ENCODE assay signal across 2 cellular contexts in the genomic region with DNA sequence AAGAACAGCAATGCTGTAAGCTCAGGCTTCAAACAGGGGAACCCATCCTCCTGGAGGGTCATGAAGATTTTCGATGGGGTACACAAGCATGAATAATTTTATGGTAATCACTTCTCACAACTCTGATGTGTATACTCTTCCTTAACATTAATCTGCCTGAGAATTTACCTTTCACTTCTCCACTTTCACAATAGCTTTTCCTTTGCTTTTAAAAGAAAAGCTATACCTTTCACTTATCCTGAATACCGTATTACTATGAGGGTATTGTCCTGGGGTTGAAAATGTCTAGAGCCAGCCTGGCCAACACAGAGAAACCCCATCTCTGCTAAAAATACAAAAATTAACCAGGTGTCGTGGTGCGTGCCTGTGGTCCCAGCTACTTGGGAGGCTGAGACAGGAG.
TF ChIP-seq lines count a peak whose summit lies in the region.

No MANE protein-coding gene starts in this region.

TF ChIP-seq in HepG2, 621 proteins besides CTCF, POLR2A, EP300 and RAD21:
- TF ChIP-seq, protein P1, sequence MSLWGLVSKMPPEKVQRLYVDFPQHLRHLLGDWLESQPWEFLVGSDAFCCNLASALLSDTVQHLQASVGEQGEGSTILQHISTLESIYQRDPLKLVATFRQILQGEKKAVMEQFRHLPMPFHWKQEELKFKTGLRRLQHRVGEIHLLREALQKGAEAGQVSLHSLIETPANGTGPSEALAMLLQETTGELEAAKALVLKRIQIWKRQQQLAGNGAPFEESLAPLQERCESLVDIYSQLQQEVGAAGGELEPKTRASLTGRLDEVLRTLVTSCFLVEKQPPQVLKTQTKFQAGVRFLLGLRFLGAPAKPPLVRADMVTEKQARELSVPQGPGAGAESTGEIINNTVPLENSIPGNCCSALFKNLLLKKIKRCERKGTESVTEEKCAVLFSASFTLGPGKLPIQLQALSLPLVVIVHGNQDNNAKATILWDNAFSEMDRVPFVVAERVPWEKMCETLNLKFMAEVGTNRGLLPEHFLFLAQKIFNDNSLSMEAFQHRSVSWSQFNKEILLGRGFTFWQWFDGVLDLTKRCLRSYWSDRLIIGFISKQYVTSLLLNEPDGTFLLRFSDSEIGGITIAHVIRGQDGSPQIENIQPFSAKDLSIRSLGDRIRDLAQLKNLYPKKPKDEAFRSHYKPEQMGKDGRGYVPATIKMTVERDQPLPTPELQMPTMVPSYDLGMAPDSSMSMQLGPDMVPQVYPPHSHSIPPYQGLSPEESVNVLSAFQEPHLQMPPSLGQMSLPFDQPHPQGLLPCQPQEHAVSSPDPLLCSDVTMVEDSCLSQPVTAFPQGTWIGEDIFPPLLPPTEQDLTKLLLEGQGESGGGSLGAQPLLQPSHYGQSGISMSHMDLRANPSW (CRISPR knock-in tag; IDR thresholded peaks at IDR 0.05; ENCODE audit: borderline replicate concordance) = no peak
- TF ChIP-seq ZNF737 (CRISPR knock-in tag; IDR thresholded peaks at IDR 0.05; ENCODE audit: borderline replicate concordance) (no peak), ZNF713 (CRISPR knock-in tag; IDR thresholded peaks at IDR 0.05) (no peak), MED1 (CRISPR knock-in tag; IDR thresholded peaks at IDR 0.05) (no peak), ZNF253 (CRISPR knock-in tag; IDR thresholded peaks at IDR 0.05; ENCODE audit: borderline replicate concordance) (no peak), NFYC (CRISPR knock-in tag; IDR thresholded peaks at IDR 0.05) (no peak), DPF2 (CRISPR knock-in tag; IDR thresholded peaks at IDR 0.05; ENCODE audit: borderline replicate concordance, low read depth) (no peak), ARNTL (CRISPR knock-in tag; IDR thresholded peaks at IDR 0.05) (no peak), RXRB (CRISPR knock-in tag; IDR thresholded peaks at IDR 0.05; ENCODE audit: borderline replicate concordance) (no peak), TP53 (CRISPR knock-in tag; conservative IDR thresholded peaks at IDR 0.05) (no peak), ASH2L (IDR thresholded peaks at IDR 0.05; ENCODE audit: insufficient read length, low read depth, low read length) (no peak), ZNF496 (CRISPR knock-in tag; IDR thresholded peaks at IDR 0.05; ENCODE audit: insufficient replicate concordance) (no peak), ZNF850 (CRISPR knock-in tag; conservative IDR thresholded peaks at IDR 0.05) (no peak), ZNF263 (CRISPR knock-in tag; IDR thresholded peaks at IDR 0.05) (no peak), PAWR (CRISPR knock-in tag; IDR thresholded peaks at IDR 0.05; ENCODE audit: borderline replicate concordance) (no peak), ZNF17 (CRISPR knock-in tag; IDR thresholded peaks at IDR 0.05) (no peak)
- TF ChIP-seq, protein P2, sequence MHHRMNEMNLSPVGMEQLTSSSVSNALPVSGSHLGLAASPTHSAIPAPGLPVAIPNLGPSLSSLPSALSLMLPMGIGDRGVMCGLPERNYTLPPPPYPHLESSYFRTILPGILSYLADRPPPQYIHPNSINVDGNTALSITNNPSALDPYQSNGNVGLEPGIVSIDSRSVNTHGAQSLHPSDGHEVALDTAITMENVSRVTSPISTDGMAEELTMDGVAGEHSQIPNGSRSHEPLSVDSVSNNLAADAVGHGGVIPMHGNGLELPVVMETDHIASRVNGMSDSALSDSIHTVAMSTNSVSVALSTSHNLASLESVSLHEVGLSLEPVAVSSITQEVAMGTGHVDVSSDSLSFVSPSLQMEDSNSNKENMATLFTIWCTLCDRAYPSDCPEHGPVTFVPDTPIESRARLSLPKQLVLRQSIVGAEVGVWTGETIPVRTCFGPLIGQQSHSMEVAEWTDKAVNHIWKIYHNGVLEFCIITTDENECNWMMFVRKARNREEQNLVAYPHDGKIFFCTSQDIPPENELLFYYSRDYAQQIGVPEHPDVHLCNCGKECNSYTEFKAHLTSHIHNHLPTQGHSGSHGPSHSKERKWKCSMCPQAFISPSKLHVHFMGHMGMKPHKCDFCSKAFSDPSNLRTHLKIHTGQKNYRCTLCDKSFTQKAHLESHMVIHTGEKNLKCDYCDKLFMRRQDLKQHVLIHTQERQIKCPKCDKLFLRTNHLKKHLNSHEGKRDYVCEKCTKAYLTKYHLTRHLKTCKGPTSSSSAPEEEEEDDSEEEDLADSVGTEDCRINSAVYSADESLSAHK (CRISPR knock-in tag; IDR thresholded peaks at IDR 0.05; ENCODE audit: borderline replicate concordance) = no peak
- TF ChIP-seq, protein P3, sequence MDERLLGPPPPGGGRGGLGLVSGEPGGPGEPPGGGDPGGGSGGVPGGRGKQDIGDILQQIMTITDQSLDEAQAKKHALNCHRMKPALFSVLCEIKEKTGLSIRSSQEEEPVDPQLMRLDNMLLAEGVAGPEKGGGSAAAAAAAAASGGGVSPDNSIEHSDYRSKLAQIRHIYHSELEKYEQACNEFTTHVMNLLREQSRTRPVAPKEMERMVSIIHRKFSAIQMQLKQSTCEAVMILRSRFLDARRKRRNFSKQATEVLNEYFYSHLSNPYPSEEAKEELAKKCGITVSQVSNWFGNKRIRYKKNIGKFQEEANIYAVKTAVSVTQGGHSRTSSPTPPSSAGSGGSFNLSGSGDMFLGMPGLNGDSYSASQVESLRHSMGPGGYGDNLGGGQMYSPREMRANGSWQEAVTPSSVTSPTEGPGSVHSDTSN (CRISPR knock-in tag; IDR thresholded peaks at IDR 0.05) = no peak
- TF ChIP-seq, protein P4, sequence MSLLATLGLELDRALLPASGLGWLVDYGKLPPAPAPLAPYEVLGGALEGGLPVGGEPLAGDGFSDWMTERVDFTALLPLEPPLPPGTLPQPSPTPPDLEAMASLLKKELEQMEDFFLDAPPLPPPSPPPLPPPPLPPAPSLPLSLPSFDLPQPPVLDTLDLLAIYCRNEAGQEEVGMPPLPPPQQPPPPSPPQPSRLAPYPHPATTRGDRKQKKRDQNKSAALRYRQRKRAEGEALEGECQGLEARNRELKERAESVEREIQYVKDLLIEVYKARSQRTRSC (CRISPR knock-in tag; IDR thresholded peaks at IDR 0.05; ENCODE audit: low read depth) = no peak
TF ChIP-seq in HepG2: peak in this region for 0.

TF ChIP-seq in K562, 482 proteins besides CTCF, POLR2A, EP300 and RAD21 (continues in another document):
- no peak for TF ChIP-seq SREBF1 (IDR thresholded peaks at IDR 0.05; ENCODE audit: borderline replicate concordance, low read depth, low read length)
- TF ChIP-seq, protein P5, sequence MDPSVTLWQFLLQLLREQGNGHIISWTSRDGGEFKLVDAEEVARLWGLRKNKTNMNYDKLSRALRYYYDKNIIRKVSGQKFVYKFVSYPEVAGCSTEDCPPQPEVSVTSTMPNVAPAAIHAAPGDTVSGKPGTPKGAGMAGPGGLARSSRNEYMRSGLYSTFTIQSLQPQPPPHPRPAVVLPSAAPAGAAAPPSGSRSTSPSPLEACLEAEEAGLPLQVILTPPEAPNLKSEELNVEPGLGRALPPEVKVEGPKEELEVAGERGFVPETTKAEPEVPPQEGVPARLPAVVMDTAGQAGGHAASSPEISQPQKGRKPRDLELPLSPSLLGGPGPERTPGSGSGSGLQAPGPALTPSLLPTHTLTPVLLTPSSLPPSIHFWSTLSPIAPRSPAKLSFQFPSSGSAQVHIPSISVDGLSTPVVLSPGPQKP (CRISPR knock-in tag; IDR thresholded peaks at IDR 0.05) = no peak
- TF ChIP-seq, protein P6, sequence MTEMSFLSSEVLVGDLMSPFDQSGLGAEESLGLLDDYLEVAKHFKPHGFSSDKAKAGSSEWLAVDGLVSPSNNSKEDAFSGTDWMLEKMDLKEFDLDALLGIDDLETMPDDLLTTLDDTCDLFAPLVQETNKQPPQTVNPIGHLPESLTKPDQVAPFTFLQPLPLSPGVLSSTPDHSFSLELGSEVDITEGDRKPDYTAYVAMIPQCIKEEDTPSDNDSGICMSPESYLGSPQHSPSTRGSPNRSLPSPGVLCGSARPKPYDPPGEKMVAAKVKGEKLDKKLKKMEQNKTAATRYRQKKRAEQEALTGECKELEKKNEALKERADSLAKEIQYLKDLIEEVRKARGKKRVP (CRISPR knock-in tag; IDR thresholded peaks at IDR 0.05) = no peak
- TF ChIP-seq, protein P7, sequence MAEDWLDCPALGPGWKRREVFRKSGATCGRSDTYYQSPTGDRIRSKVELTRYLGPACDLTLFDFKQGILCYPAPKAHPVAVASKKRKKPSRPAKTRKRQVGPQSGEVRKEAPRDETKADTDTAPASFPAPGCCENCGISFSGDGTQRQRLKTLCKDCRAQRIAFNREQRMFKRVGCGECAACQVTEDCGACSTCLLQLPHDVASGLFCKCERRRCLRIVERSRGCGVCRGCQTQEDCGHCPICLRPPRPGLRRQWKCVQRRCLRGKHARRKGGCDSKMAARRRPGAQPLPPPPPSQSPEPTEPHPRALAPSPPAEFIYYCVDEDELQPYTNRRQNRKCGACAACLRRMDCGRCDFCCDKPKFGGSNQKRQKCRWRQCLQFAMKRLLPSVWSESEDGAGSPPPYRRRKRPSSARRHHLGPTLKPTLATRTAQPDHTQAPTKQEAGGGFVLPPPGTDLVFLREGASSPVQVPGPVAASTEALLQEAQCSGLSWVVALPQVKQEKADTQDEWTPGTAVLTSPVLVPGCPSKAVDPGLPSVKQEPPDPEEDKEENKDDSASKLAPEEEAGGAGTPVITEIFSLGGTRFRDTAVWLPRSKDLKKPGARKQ (CRISPR knock-in tag; IDR thresholded peaks at IDR 0.05) = no peak
- no peak for TF ChIP-seq KAT7 (CRISPR knock-in tag; IDR thresholded peaks at IDR 0.05; ENCODE audit: borderline replicate concordance)
- no peak for TF ChIP-seq PHF21A (IDR thresholded peaks at IDR 0.05; ENCODE audit: borderline replicate concordance, low read depth)
- TF ChIP-seq ZNF146 (CRISPR knock-in tag; IDR thresholded peaks at IDR 0.05; ENCODE audit: unreplicated experiment) = no peak
- TF ChIP-seq STAG1 (CRISPR knock-in tag; IDR thresholded peaks at IDR 0.05; ENCODE audit: borderline replicate concordance) = no peak
- TF ChIP-seq ZZZ3 (IDR thresholded peaks at IDR 0.05) = no peak
- TF ChIP-seq STAT5B (CRISPR knock-in tag; IDR thresholded peaks at IDR 0.05) = no peak
- TF ChIP-seq, protein P8, sequence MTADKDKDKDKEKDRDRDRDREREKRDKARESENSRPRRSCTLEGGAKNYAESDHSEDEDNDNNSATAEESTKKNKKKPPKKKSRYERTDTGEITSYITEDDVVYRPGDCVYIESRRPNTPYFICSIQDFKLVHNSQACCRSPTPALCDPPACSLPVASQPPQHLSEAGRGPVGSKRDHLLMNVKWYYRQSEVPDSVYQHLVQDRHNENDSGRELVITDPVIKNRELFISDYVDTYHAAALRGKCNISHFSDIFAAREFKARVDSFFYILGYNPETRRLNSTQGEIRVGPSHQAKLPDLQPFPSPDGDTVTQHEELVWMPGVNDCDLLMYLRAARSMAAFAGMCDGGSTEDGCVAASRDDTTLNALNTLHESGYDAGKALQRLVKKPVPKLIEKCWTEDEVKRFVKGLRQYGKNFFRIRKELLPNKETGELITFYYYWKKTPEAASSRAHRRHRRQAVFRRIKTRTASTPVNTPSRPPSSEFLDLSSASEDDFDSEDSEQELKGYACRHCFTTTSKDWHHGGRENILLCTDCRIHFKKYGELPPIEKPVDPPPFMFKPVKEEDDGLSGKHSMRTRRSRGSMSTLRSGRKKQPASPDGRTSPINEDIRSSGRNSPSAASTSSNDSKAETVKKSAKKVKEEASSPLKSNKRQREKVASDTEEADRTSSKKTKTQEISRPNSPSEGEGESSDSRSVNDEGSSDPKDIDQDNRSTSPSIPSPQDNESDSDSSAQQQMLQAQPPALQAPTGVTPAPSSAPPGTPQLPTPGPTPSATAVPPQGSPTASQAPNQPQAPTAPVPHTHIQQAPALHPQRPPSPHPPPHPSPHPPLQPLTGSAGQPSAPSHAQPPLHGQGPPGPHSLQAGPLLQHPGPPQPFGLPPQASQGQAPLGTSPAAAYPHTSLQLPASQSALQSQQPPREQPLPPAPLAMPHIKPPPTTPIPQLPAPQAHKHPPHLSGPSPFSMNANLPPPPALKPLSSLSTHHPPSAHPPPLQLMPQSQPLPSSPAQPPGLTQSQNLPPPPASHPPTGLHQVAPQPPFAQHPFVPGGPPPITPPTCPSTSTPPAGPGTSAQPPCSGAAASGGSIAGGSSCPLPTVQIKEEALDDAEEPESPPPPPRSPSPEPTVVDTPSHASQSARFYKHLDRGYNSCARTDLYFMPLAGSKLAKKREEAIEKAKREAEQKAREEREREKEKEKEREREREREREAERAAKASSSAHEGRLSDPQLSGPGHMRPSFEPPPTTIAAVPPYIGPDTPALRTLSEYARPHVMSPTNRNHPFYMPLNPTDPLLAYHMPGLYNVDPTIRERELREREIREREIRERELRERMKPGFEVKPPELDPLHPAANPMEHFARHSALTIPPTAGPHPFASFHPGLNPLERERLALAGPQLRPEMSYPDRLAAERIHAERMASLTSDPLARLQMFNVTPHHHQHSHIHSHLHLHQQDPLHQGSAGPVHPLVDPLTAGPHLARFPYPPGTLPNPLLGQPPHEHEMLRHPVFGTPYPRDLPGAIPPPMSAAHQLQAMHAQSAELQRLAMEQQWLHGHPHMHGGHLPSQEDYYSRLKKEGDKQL (CRISPR knock-in tag; IDR thresholded peaks at IDR 0.05; ENCODE audit: borderline replicate concordance) = no peak
- TF ChIP-seq, protein P9, sequence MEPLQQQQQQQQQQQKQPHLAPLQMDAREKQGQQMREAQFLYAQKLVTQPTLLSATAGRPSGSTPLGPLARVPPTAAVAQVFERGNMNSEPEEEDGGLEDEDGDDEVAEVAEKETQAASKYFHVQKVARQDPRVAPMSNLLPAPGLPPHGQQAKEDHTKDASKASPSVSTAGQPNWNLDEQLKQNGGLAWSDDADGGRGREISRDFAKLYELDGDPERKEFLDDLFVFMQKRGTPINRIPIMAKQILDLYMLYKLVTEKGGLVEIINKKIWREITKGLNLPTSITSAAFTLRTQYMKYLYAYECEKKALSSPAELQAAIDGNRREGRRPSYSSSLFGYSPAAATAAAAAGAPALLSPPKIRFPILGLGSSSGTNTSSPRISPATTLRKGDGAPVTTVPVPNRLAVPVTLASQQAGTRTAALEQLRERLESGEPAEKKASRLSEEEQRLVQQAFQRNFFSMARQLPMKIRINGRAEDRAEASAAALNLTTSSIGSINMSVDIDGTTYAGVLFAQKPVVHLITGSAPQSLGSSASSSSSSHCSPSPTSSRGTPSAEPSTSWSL (CRISPR knock-in tag; IDR thresholded peaks at IDR 0.05; ENCODE audit: borderline replicate concordance) = no peak
- TF ChIP-seq, protein P10, sequence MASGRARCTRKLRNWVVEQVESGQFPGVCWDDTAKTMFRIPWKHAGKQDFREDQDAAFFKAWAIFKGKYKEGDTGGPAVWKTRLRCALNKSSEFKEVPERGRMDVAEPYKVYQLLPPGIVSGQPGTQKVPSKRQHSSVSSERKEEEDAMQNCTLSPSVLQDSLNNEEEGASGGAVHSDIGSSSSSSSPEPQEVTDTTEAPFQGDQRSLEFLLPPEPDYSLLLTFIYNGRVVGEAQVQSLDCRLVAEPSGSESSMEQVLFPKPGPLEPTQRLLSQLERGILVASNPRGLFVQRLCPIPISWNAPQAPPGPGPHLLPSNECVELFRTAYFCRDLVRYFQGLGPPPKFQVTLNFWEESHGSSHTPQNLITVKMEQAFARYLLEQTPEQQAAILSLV (tag; IDR thresholded peaks at IDR 0.05) = no peak
- TF ChIP-seq, protein P11, sequence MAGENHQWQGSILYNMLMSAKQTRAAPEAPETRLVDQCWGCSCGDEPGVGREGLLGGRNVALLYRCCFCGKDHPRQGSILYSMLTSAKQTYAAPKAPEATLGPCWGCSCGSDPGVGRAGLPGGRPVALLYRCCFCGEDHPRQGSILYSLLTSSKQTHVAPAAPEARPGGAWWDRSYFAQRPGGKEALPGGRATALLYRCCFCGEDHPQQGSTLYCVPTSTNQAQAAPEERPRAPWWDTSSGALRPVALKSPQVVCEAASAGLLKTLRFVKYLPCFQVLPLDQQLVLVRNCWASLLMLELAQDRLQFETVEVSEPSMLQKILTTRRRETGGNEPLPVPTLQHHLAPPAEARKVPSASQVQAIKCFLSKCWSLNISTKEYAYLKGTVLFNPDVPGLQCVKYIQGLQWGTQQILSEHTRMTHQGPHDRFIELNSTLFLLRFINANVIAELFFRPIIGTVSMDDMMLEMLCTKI (IDR thresholded peaks at IDR 0.05; ENCODE audit: partially characterized antibody) = no peak
- TF ChIP-seq ZNF695 (CRISPR knock-in tag; IDR thresholded peaks at IDR 0.05) = no peak
- no peak for TF ChIP-seq TOE1 (IDR thresholded peaks at IDR 0.05; ENCODE audit: borderline replicate concordance)
- TF ChIP-seq TOE1 (CRISPR knock-in tag; IDR thresholded peaks at IDR 0.05; ENCODE audit: borderline replicate concordance, low read depth) = no peak
